ENCODE assay signal across 1 cellular context in genomic region chr5:169429044-169429443, GRCh38.
TF ChIP-seq lines count a peak whose summit lies in the region.

No MANE protein-coding gene starts in this region.

TF ChIP-seq in GM23338, 12 proteins besides CTCF, POLR2A, EP300 and RAD21 (continued from another document):
- TF ChIP-seq ZNF462 (CRISPR knock-in tag; IDR thresholded peaks at IDR 0.05) (no peak), EZH2phosphoT487 (IDR thresholded peaks at IDR 0.05; ENCODE audit: unreplicated experiment) (no peak), ZNF331 (CRISPR knock-in tag; IDR thresholded peaks at IDR 0.05; ENCODE audit: low read depth) (no peak), STAT1 (IDR thresholded peaks at IDR 0.05; ENCODE audit: unreplicated experiment) (no peak), POLR2AphosphoS5 (IDR thresholded peaks at IDR 0.05; ENCODE audit: low read depth) (no peak), ETS1 (IDR thresholded peaks at IDR 0.05) (no peak)
